In the genomic region with DNA sequence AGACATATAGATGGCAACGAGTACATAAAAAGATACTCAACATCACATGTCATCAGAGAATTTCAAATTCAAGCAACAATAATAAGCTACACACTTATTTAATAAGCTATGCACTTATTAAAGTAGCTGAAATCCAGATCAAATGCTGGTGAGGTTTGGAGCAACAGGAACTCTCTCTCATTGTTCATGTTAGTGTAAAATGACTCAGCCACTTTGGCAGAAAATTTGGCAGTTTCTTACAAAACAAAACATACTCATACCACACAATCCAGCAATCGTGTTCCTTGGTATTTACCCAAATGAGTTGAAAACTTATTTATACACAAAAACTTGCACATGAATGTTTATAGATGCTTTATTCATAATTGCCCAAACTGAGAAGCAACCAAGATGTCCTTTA, we compare ENCODE assay signal across 18 cellular contexts.
DNase-seq lines count a peak whose midpoint lies in the region; ATAC-seq and TF ChIP-seq lines count a peak whose summit lies in the region.
"Had no signal": no experiment of that assay in that cellular context is flagged by ENCODE, and none has a peak within 500 bp of the region (broad histone marks: within the 10 kb centered on the region; RNA-seq: fewer than 3 reads in every experiment).

No MANE protein-coding gene starts in this region.

- H3K4me1 ChIP-seq in BE2C, result no peaks in the 10 kb centered on the region

- H3K9me3 ChIP-seq in BE2C, result no peaks in the 10 kb centered on the region

- POLR2A ChIA-PET in activated CD4-positive, alpha-beta memory T cell treated with anti-CD3 and anti-CD28 coated beads, Interleukin-2, amount 10 ng/mL, durations not matched to agents 7 days and 5 days (lab: Charles Lee), result no interaction called here

- H3K4me3 ChIP-seq in cardiac fibroblast (replicated peaks in 1 of 2; ENCODE audit: low read depth in 2 of 2, low read length in 2 of 2), result no peak overlapping the region
- no peak overlapping the region for H3K4me3 ChIP-seq in fibroblast of the aortic adventitia (ENCODE audit: low read depth, low read length)
- no peak overlapping the region for H3K4me3 ChIP-seq in BE2C (ENCODE audit: low read depth, low read length)

- peaks cover 4% of the 10 kb centered on the region for H3K9me3 Mint-ChIP-seq in HFFc6
- no peaks in the 10 kb centered on the region for H3K9me3 Mint-ChIP-seq in activated CD4-positive, alpha-beta memory T cell treated with anti-CD3 and anti-CD28 coated beads, Interleukin-2, amount 10 ng/mL, durations not matched to agents 7 days and 5 days
- H3K9me3 Mint-ChIP-seq: CD4-positive, alpha-beta memory T cell had no signal

- no peaks in the 10 kb centered on the region for H3K36me3 ChIP-seq in BE2C

- CTCF ChIA-PET in activated CD4-positive, alpha-beta memory T cell treated with anti-CD3 and anti-CD28 coated beads, Interleukin-2, amount 10 ng/mL, durations not matched to agents 7 days and 5 days (lab: Charles Lee), result interaction anchor here (0.7 kb wide), 2 partner anchors 82 to 522 kb away, joined by 3 to 5 read pairs; no protein-coding TSS in a partner anchor

- no peak for ATAC-seq in GM18519 (IDR thresholded peaks at IDR 0.05; ENCODE audit: low FRiP score, unreplicated experiment)
- ATAC-seq: HepG2 had no signal

- peak; percentile 25 for DNase-seq in HFFc6
- DNase-seq in RPMI7951 (ENCODE audit: low read depth), result peak; percentile 49
- DNase-seq in cardiac fibroblast (ENCODE audit: low read depth in 2 of 2), result peak; percentile 42 to 69
- peak; percentile 64 for DNase-seq in fibroblast of the aortic adventitia (ENCODE audit: low read depth)
- no peak for DNase-seq in BE2C
- DNase-seq in occipital lobe (lab: John Stamatoyannopoulos, UW), result no peak
- DNase-seq in activated CD4-positive, alpha-beta memory T cell treated with anti-CD3 and anti-CD28 coated beads, Interleukin-2, amount 10 ng/mL, durations not matched to agents 7 days and 5 days, result no peak
- DNase-seq: ACHN; CD4-positive, alpha-beta memory T cell; DMS79; GF-D8; MV-4-11; NCI-H1417 treated with DMSO at 0.1 percent for 48 hours; NCI-H2081; NCI-H526 had no signal

- no peak overlapping the region for H3K27ac Mint-ChIP-seq in HFFc6
- H3K27ac Mint-ChIP-seq in activated CD4-positive, alpha-beta memory T cell treated with anti-CD3 and anti-CD28 coated beads, Interleukin-2, amount 10 ng/mL, durations not matched to agents 7 days and 5 days, result no peak overlapping the region
- H3K27ac Mint-ChIP-seq: B cell; CD4-positive, alpha-beta memory T cell had no signal

- H3K4me3 Mint-ChIP-seq in HFFc6, result no peak overlapping the region
- no peak overlapping the region for H3K4me3 Mint-ChIP-seq in activated CD4-positive, alpha-beta memory T cell treated with anti-CD3 and anti-CD28 coated beads, Interleukin-2, amount 10 ng/mL, durations not matched to agents 7 days and 5 days
- H3K4me3 Mint-ChIP-seq: B cell; CD4-positive, alpha-beta memory T cell had no signal

- peaks cover 5% of the 10 kb centered on the region; the same call in 1 of the 2 replicates for H3K36me3 Mint-ChIP-seq in HFFc6 (ENCODE audit: low read depth)
- no peaks in the 10 kb centered on the region for H3K36me3 Mint-ChIP-seq in activated CD4-positive, alpha-beta memory T cell treated with anti-CD3 and anti-CD28 coated beads, Interleukin-2, amount 10 ng/mL, durations not matched to agents 7 days and 5 days (ENCODE audit: low read depth)
- H3K36me3 Mint-ChIP-seq: CD4-positive, alpha-beta memory T cell had no signal

- H3K4me1 Mint-ChIP-seq in HFFc6 (ENCODE audit: low read depth), result peaks cover 25% of the 10 kb centered on the region
- no peaks in the 10 kb centered on the region for H3K4me1 Mint-ChIP-seq in activated CD4-positive, alpha-beta memory T cell treated with anti-CD3 and anti-CD28 coated beads, Interleukin-2, amount 10 ng/mL, durations not matched to agents 7 days and 5 days
- H3K4me1 Mint-ChIP-seq: B cell; CD4-positive, alpha-beta memory T cell had no signal

- no peaks in the 10 kb centered on the region for H3K27me3 ChIP-seq in BE2C

- H3K27me3 Mint-ChIP-seq in HFFc6 (ENCODE audit: insufficient read depth), result no peaks in the 10 kb centered on the region
- peaks cover 33% of the 10 kb centered on the region for H3K27me3 Mint-ChIP-seq in activated CD4-positive, alpha-beta memory T cell treated with anti-CD3 and anti-CD28 coated beads, Interleukin-2, amount 10 ng/mL, durations not matched to agents 7 days and 5 days

- TF ChIP-seq CTCF in HFFc6 (IDR thresholded peaks at IDR 0.05), result no peak
- TF ChIP-seq CTCF in cardiac fibroblast (IDR thresholded peaks at IDR 0.05; ENCODE audit: low read depth, low read length), result no peak
- TF ChIP-seq CTCF in fibroblast of the aortic adventitia (IDR thresholded peaks at IDR 0.05; ENCODE audit: insufficient read depth, low read length), result no peak
- TF ChIP-seq CTCF in BE2C (IDR thresholded peaks at IDR 0.05; ENCODE audit: low read depth, low read length), result no peak

Comparison
In these comparisons a context has a peak if more than half of its experiments do, and no peak if none do; other contexts are left out.
1. DNase-seq: peak in HFFc6 (single experiment), RPMI7951 (single experiment), cardiac fibroblast (2 of 2) and fibroblast of the aortic adventitia (single experiment); none in BE2C (single experiment), occipital lobe (single experiment) and activated CD4-positive, alpha-beta memory T cell treated with anti-CD3 and anti-CD28 coated beads, Interleukin-2, amount 10 ng/mL, durations not matched to agents 7 days and 5 days (single experiment).